In genomic region chr19:36604656-36605100, GRCh38 we compare ENCODE assay signal across 9 cellular contexts. TPM values are rescaled to one million over a fixed set of nuclear protein-coding genes. Genes with fewer than 3 reads are reported as not detected.
A peak's percentile ranks its signal among the peaks of the same experiment; 100 is the strongest.
DNase-seq lines count a peak whose midpoint lies in the region; ATAC-seq and TF ChIP-seq lines count a peak whose summit lies in the region.
"Had no signal": no experiment of that assay in that cellular context is flagged by ENCODE, and none has a peak within 500 bp of the region (broad histone marks: within the 10 kb centered on the region; RNA-seq: fewer than 3 reads in every experiment).

No MANE protein-coding gene starts in this region.

- intact Hi-C loops in CD8-positive, alpha-beta T cell (cut with DNase I, micrococcal nuclease) = loop anchor here (1.0 to 10.0 kb wide), 11 partner anchors 31 to 863 kb away; partner anchors contain the start of genes ZNF146 (in 2 of the 2), ZNF260 (in 2 of the 2), ZNF461 (in 2 of the 2) and ZNF529 (in 2 of the 2)
- intact Hi-C loops in left lung (cut with DNase I) = no loop called here

- H3K4me1 Mint-ChIP-seq in CD8-positive, alpha-beta T cell (ENCODE audit: low read depth) = peaks cover 29% of the 10 kb centered on the region

- no peaks in the 10 kb centered on the region for H3K27me3 ChIP-seq in CD8-positive, alpha-beta T cell (ENCODE audit: insufficient read depth, low read length)
- H3K27me3 ChIP-seq in left lung = peaks cover 0 to 11% of the 10 kb centered on the region in 2 donors

- H3K27ac ChIP-seq in CD8-positive, alpha-beta T cell (ENCODE audit: low read depth, low read length) = peak overlapping the region; percentile 89
- H3K27ac ChIP-seq in left lung = peak overlapping the region; percentile 57 to 74

- H3K4me3 Mint-ChIP-seq in CD8-positive, alpha-beta T cell = peak overlapping the region; percentile 91

- H3K27me3 Mint-ChIP-seq in CD8-positive, alpha-beta T cell (ENCODE audit: low read depth) = no peaks in the 10 kb centered on the region

- H3K9me3 ChIP-seq in CD8-positive, alpha-beta T cell (ENCODE audit: low read length) = no peaks in the 10 kb centered on the region
- peaks cover 0 to 60% of the 10 kb centered on the region in 2 donors for H3K9me3 ChIP-seq in left lung

- TF ChIP-seq CTCF in CD8-positive, alpha-beta T cell (IDR thresholded peaks at IDR 0.05) = no peak
- no peak for TF ChIP-seq CTCF in left lung (IDR thresholded peaks at IDR 0.05)

- H3K36me3 ChIP-seq in CD8-positive, alpha-beta T cell (ENCODE audit: insufficient read depth, low read length) = no peaks in the 10 kb centered on the region
- peaks cover 0 to 12% of the 10 kb centered on the region in 2 donors for H3K36me3 ChIP-seq in left lung

- peak; percentile 85 for ATAC-seq in CD8-positive, alpha-beta T cell
- peak; percentile 75 for ATAC-seq in GM21515 (IDR thresholded peaks at IDR 0.05; ENCODE audit: unreplicated experiment)
- peak; percentile 88 for ATAC-seq in left lung
- ATAC-seq: Panc1 had no signal

- POLR2A ChIA-PET in CD8-positive, alpha-beta T cell (lab: Charles Lee) = interaction anchor here (0.6 to 1.9 kb wide), 14 partner anchors 10 to 613 kb away, joined by 3 to 22 read pairs (median 3); partner anchors contain the start of genes ZFP14, ZNF146, ZNF260 and ZNF420

- peak overlapping the region; percentile 97 for H3K27ac Mint-ChIP-seq in CD8-positive, alpha-beta T cell

- H3K4me3 ChIP-seq in CD8-positive, alpha-beta T cell (ENCODE audit: low read depth, low read length) = peak overlapping the region; percentile 89
- peak overlapping the region; percentile 66 to 68 for H3K4me3 ChIP-seq in left lung

- peak; percentile 75 to 93 (median 83) for DNase-seq in CD8-positive, alpha-beta T cell
- DNase-seq in Kasumi-1 (lab: John Stamatoyannopoulos, UW) (peak; percentile 66 to 71), cerebellum (ENCODE audit: low spot score) (peak; percentile 68), left lung (peak; percentile 61 to 83), NCI-H69 (lab: John Stamatoyannopoulos, UW) (no peak)
- peak; percentile 83 for DNase-seq in activated CD4-positive, CD25-positive, alpha-beta regulatory T cell treated with anti-CD3 and anti-CD28 coated beads, Interleukin-2, amount 50 U/mL, for 72 hours
- peak; percentile 91 for DNase-seq in stimulated activated CD4-positive, alpha-beta T cell treated with anti-CD3 and anti-CD28 coated beads, Interleukin-4, amount 100 ng/mL, for 1 hour

- CTCF ChIA-PET in CD8-positive, alpha-beta T cell (lab: Charles Lee) = no interaction called here

- peaks cover 13% of the 10 kb centered on the region for H3K9me3 Mint-ChIP-seq in CD8-positive, alpha-beta T cell

- peaks cover 39% of the 10 kb centered on the region for H3K36me3 Mint-ChIP-seq in CD8-positive, alpha-beta T cell

- H3K4me1 ChIP-seq in CD8-positive, alpha-beta T cell (ENCODE audit: insufficient read depth, low read length) = peaks cover 11% of the 10 kb centered on the region
- H3K4me1 ChIP-seq in left lung = peaks cover 0 to 8% of the 10 kb centered on the region in 2 donors

RNA-seq across cellular contexts. Expression of gene ZNF382, which starts 0.4 kb away (rescaled TPM):
- 1 to 10 TPM; 4.6 to 4.7 TPM for total RNA-seq in CD8-positive, alpha-beta T cell
- total RNA-seq in cerebellum (87.1 TPM), left lung (1 to 10 TPM; 3.4 to 3.5 TPM)

RNA-seq across cellular contexts. Expression of gene ZNF529, which starts 31.6 kb away (rescaled TPM):
- 10 to 100 TPM; 44.0 to 46.4 TPM for total RNA-seq in CD8-positive, alpha-beta T cell
- 41.0 TPM for total RNA-seq in cerebellum
- 10 to 100 TPM in 1 of 2 donors, 1 to 10 TPM in 1; 8.1 to 10.3 TPM for total RNA-seq in left lung

Comparison
In these comparisons a context has a peak if more than half of its experiments do, and no peak if none do; other contexts are left out.
1. RNA of gene ZNF382, which starts 0.4 kb away (total RNA-seq): 87.1 TPM in cerebellum (single experiment); 4.6 to 4.7 TPM in CD8-positive, alpha-beta T cell and 3.4 to 3.5 TPM in left lung; every median in the first group is over 10 times any median in the second.
2. intact Hi-C loops: an anchor here in CD8-positive, alpha-beta T cell (1.0 to 10.0 kb wide); none called in left lung.
3. Peak in every context shown above with its lines, with median percentiles within 50 percentile points of each other: ATAC-seq.